ENCODE assay signal across 8 cellular contexts in the genomic region with DNA sequence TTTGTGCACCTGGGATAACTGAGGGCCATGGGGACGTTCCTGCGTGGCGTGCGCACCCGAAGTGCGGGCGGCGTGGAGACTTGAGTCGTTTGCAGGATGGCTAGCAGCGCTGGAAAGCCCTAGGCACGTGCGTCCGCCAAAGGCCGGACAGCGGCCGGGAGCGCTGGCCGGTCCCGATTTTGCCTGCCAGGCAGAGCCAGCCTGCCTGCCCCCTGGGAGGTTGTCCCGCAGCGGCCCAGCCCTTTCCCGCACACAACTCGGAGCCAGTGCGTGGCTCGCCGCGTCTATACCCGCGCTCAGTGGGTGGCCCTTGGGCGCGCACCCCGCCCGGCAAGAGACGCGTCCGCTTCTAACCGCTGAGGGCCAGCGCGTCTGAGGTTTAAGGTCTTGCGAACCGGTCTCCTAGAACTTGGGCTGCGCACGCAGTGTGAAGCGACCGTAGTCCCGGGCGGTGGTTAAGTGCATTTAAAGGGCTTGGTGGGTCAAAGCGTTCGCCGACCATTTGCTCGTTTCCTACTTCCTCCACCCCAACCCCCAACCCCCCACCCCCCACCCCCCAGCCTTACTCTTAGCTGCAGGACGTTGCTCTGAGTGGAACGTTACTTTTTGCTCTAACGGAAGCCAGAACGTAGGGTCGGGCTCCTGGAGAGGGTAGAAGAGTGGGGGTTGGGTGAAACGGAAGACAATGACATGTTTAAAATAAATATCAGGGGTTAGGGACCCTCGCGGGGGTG. TPM values are rescaled to one million over a fixed set of nuclear protein-coding genes. Genes with fewer than 3 reads are reported as not detected.
A peak's percentile ranks its signal among the peaks of the same experiment; 100 is the strongest.
DNase-seq lines count a peak whose midpoint lies in the region; ATAC-seq, FAIRE-seq and TF ChIP-seq lines count a peak whose summit lies in the region.

No MANE protein-coding gene starts in this region.

- H3K4me1 ChIP-seq in ES-I3 (ENCODE audit: insufficient read depth, low read length) (peaks cover 12% of the 10 kb centered on the region), HUES64 (ENCODE audit: insufficient read depth, low read length) (peaks cover 25% of the 10 kb centered on the region), keratinocyte (ENCODE audit: control insufficient read depth, extremely low read depth, insufficient read depth, low read length) (peaks cover 19% of the 10 kb centered on the region)

- FAIRE-seq in keratinocyte (lab: Jason Lieb, UNC): no peak

- H3K9me1 ChIP-seq in keratinocyte (ENCODE audit: control insufficient read depth, extremely low read depth, insufficient read depth, low read length): no peaks in the 10 kb centered on the region

- TF ChIP-seq CTCF in brain microvascular endothelial cell (IDR thresholded peaks at IDR 0.05; ENCODE audit: low read depth, low read length, missing control alignments): peak; percentile 2
- no peak for TF ChIP-seq CTCF in keratinocyte (optimal IDR thresholded peaks at IDR 0.05 in 1 of 3, IDR thresholded peaks at IDR 0.05 in 1 of 3, conservative IDR thresholded peaks at IDR 0.05 in 1 of 3; ENCODE audit: extremely low read depth in 1 of 3, insufficient read depth in 2 of 3, low read length in 3 of 3)

- DNase-seq in brain microvascular endothelial cell (peak; percentile 44), keratinocyte (ENCODE audit: low read depth, low spot score) (no peak)
- DNase-seq in stimulated activated CD4-positive, alpha-beta T cell treated with anti-CD3 and anti-CD28 coated beads, Interleukin-2, amount 100 ng/mL, for 48 hours: peak; percentile 3 to 34

- peaks cover 49% of the 10 kb centered on the region for H3K79me2 ChIP-seq in keratinocyte (ENCODE audit: control insufficient read depth, insufficient read depth, low read length)

- peak overlapping the region; percentile 80 for H3K9ac ChIP-seq in ES-I3 (ENCODE audit: low read depth, low read length)
- peak overlapping the region; percentile 99 for H3K9ac ChIP-seq in HUES64 (ENCODE audit: low read depth, low read length)
- H3K9ac ChIP-seq in keratinocyte (ENCODE audit: control insufficient read depth, extremely low read depth, insufficient read depth, low read length): peak overlapping the region; percentile 90

- peak; percentile 49; the same call in 1 of the 2 replicates for TF ChIP-seq POLR2A in Raji (IDR thresholded peaks at IDR 0.05; ENCODE audit: insufficient read depth, low read depth, low read length)

- WGBS in HUES64: under 1% methylated on average over 54 of the region's 59 CpGs

- H3K36me3 ChIP-seq in ES-I3 (ENCODE audit: insufficient read depth, low read length): no peaks in the 10 kb centered on the region; the same call in none of the 2 replicates
- peaks cover 19% of the 10 kb centered on the region for H3K36me3 ChIP-seq in HUES64 (ENCODE audit: insufficient read depth, low read length)
- H3K36me3 ChIP-seq in brain microvascular endothelial cell (replicated peaks): no peaks in the 10 kb centered on the region
- peaks cover 0 to 5% of the 10 kb centered on the region in 2 experiments for H3K36me3 ChIP-seq in keratinocyte (ENCODE audit: control insufficient read depth in 2 of 2, extremely low read depth in 1 of 2, insufficient read depth in 2 of 2, low read length in 2 of 2)

- peak overlapping the region; percentile 95 for H3K4me3 ChIP-seq in HUES64 (ENCODE audit: low read length)
- H3K4me3 ChIP-seq in brain microvascular endothelial cell (ENCODE audit: low read depth, low read length): peak overlapping the region; percentile 86
- H3K4me3 ChIP-seq in keratinocyte (ENCODE audit: control insufficient read depth in 2 of 3, extremely low read depth in 1 of 3, insufficient read depth in 2 of 3, low read depth in 1 of 3, low read length in 3 of 3): peak overlapping the region; percentile 64 to 91 (median 87)

- peaks cover 5% of the 10 kb centered on the region; the same call in 1 of the 2 replicates for H3K27me3 ChIP-seq in HUES64 (ENCODE audit: insufficient read depth, low read length)
- no peaks in the 10 kb centered on the region for H3K27me3 ChIP-seq in brain microvascular endothelial cell (replicated peaks)
- H3K27me3 ChIP-seq in keratinocyte (ENCODE audit: control insufficient read depth, extremely low read depth, insufficient read depth, low read length): no peaks in the 10 kb centered on the region

- ATAC-seq in GM21526 (IDR thresholded peaks at IDR 0.05; ENCODE audit: low FRiP score, unreplicated experiment) (peak; percentile 30), HG03025 (IDR thresholded peaks at IDR 0.05; ENCODE audit: low FRiP score, unreplicated experiment) (no peak)

- in situ Hi-C loops in brain microvascular endothelial cell (cut with HindIII; ENCODE audit: low pct_ligation_motif_present, low sequenced_read_pairs): no loop called here

- H2AFZ ChIP-seq in keratinocyte (ENCODE audit: control insufficient read depth, low read length): peak overlapping the region; percentile 89

- peak overlapping the region; percentile 95 for H3K4me2 ChIP-seq in keratinocyte (ENCODE audit: control insufficient read depth, extremely low read depth, insufficient read depth, low read depth, low read length)

- no peaks in the 10 kb centered on the region; the same call in 1 of the 2 replicates for H3K9me3 ChIP-seq in ES-I3 (ENCODE audit: control insufficient read depth, insufficient read depth, low read length)
- H3K9me3 ChIP-seq in HUES64 (ENCODE audit: insufficient read depth, low read depth, low read length): no peaks in the 10 kb centered on the region
- H3K9me3 ChIP-seq in keratinocyte (ENCODE audit: control insufficient read depth, low read depth, low read length): no peaks in the 10 kb centered on the region

- H3K27ac ChIP-seq in HUES64 (ENCODE audit: low read depth, low read length) (peak overlapping the region; percentile 94), brain microvascular endothelial cell (peak overlapping the region; percentile 88), keratinocyte (ENCODE audit: control insufficient read depth, insufficient read depth, low read length) (peak overlapping the region; percentile 96)

- H4K20me1 ChIP-seq in keratinocyte (ENCODE audit: control insufficient read depth, extremely low read depth, insufficient read depth, low read length): peaks cover 3% of the 10 kb centered on the region

- dilution Hi-C loops in keratinocyte (cut with MboI; ENCODE audit: extremely low pct_ligation_motif_present, low sequenced_read_pairs): no loop called here

RNA-seq across cellular contexts. Expression of gene CDCA7, which starts 0.6 kb away (rescaled TPM):
- 70.6 TPM for polyA plus RNA-seq in HUES64 (2013, experiment 1 of 2)
- polyA plus RNA-seq in HUES64 (2013, experiment 2 of 2): 73.0 TPM
- polyA plus RNA-seq in keratinocyte: 7.6 to 30.9 TPM (median 30.1 TPM) in 3 replicates
- 1.8 TPM for polyA plus RNA-seq in keratinocyte (2011; ENCODE audit: low read depth)
- 10.1 and 13.2 TPM in 2 replicates for polyA plus RNA-seq in keratinocyte (2011; cell fraction: cytosol; rRNA removed)
- 19.1 and 20.7 TPM in 2 replicates for polyA plus RNA-seq in keratinocyte (2011; cell fraction: nucleus; rRNA removed)
- 1.8 and 15.0 TPM in 2 replicates for polyA plus RNA-seq in keratinocyte (2012; ENCODE audit: low replicate concordance)
- 4.8 to 15.0 TPM (median 10.9 TPM) in 3 replicates for polyA minus RNA-seq in keratinocyte
- 4.8 TPM for polyA minus RNA-seq in keratinocyte (2011; cell fraction: cytosol; rRNA and poly(A)+ RNA removed)
- 2.3 and 3.2 TPM in 2 replicates for polyA minus RNA-seq in keratinocyte (2011; cell fraction: nucleus; rRNA and poly(A)+ RNA removed)
